ENCODE assay signal across 17 cellular contexts in genomic region chr9:20032413-20033006, GRCh38.
DNase-seq lines count a peak whose midpoint lies in the region; ATAC-seq and TF ChIP-seq lines count a peak whose summit lies in the region.
"Had no signal": no experiment of that assay in that cellular context is flagged by ENCODE, and none has a peak within 500 bp of the region (broad histone marks: within the 10 kb centered on the region; RNA-seq: fewer than 3 reads in every experiment).

No MANE protein-coding gene starts in this region.

- H3K4me3 Mint-ChIP-seq in WTC11 (no peak overlapping the region), glutamatergic neuron (ENCODE audit: unreplicated experiment) (no peak overlapping the region)
- H3K4me3 Mint-ChIP-seq: B cell; CD4-positive, alpha-beta T cell had no signal

- peaks cover 0 to 5% (median 4%) of the 10 kb centered on the region in 3 donors for H3K4me1 ChIP-seq in skeletal muscle tissue (ENCODE audit: control insufficient read depth in 3 of 3, insufficient read depth in 3 of 3, low read length in 3 of 3)

- H3K27ac ChIP-seq in skeletal muscle tissue (ENCODE audit: low read depth, low read length): peak overlapping the region; percentile 64
- H3K27ac ChIP-seq: PC-9 had no signal

- H3K9me3 ChIP-seq in skeletal muscle tissue (ENCODE audit: control insufficient read depth in 3 of 3, low read length in 3 of 3): no peaks in the 10 kb centered on the region

- H3K27me3 Mint-ChIP-seq in WTC11 (ENCODE audit: low read depth) (no peaks in the 10 kb centered on the region), glutamatergic neuron (ENCODE audit: unreplicated experiment) (peaks cover 3% of the 10 kb centered on the region)
- H3K27me3 Mint-ChIP-seq: B cell; CD4-positive, alpha-beta T cell had no signal

- no peak overlapping the region for H3K4me3 ChIP-seq in skeletal muscle tissue (ENCODE audit: low read length in 3 of 3)
- H3K4me3 ChIP-seq: GM12878, K562, PC-9 had no signal

- H3K36me3 Mint-ChIP-seq in WTC11 (no peaks in the 10 kb centered on the region), glutamatergic neuron (ENCODE audit: unreplicated experiment) (no peaks in the 10 kb centered on the region)

- H3K9ac ChIP-seq in skeletal muscle tissue (ENCODE audit: low read depth in 1 of 3, low read length in 3 of 3): no peak overlapping the region

- ATAC-seq in WTC11 (peak; percentile 69), HG02610 (IDR thresholded peaks at IDR 0.05; ENCODE audit: unreplicated experiment) (no peak), GM21529 (IDR thresholded peaks at IDR 0.05; ENCODE audit: unreplicated experiment) (no peak)
- ATAC-seq: GM12878, K562 had no signal

- CTCF ChIA-PET in WTC11 (lab: Charles Lee): no interaction called here

- TF ChIP-seq CTCF in WTC11 (IDR thresholded peaks at IDR 0.05) (no peak), glutamatergic neuron (IDR thresholded peaks at IDR 0.05; ENCODE audit: partially characterized antibody, unreplicated experiment) (no peak)

- peak; percentile 13 for DNase-seq in NCI-H1105 (lab: John Stamatoyannopoulos, UW)
- DNase-seq in WTC11 (ENCODE audit: low spot score): no peak
- DNase-seq in glutamatergic neuron: no peak
- DNase-seq in medulla oblongata (ENCODE audit: extremely low spot score): no peak
- DNase-seq: CD4-positive, alpha-beta T cell; DMS79; NCI-H146; NCI-H2081 treated with DMSO at 0.1 percent for 48 hours; NCI-H345; NCI-H526 treated with DMSO at 0.1 percent for 48 hours; PC-9 had no signal

- H3K27me3 ChIP-seq in skeletal muscle tissue (ENCODE audit: control insufficient read depth in 3 of 3, insufficient read depth in 3 of 3, low read length in 3 of 3): no peaks in the 10 kb centered on the region

- POLR2A ChIA-PET in WTC11 (lab: Charles Lee): no interaction called here

- H3K4me1 Mint-ChIP-seq in WTC11 (peaks cover 23% of the 10 kb centered on the region), glutamatergic neuron (ENCODE audit: low read depth, unreplicated experiment) (peaks cover 14% of the 10 kb centered on the region)

- H3K36me3 ChIP-seq in skeletal muscle tissue (ENCODE audit: control insufficient read depth in 3 of 3, insufficient read depth in 3 of 3, low read length in 3 of 3): no peaks in the 10 kb centered on the region

- H3K9me3 Mint-ChIP-seq in WTC11 (no peaks in the 10 kb centered on the region), glutamatergic neuron (ENCODE audit: unreplicated experiment) (peaks cover 5% of the 10 kb centered on the region)
- H3K9me3 Mint-ChIP-seq: CD4-positive, alpha-beta T cell had no signal

- H3K27ac Mint-ChIP-seq in WTC11 (peak overlapping the region; percentile 58; the same call in 1 of the 2 replicates), glutamatergic neuron (ENCODE audit: unreplicated experiment) (peak overlapping the region; percentile 5)
- H3K27ac Mint-ChIP-seq: B cell; CD4-positive, alpha-beta T cell had no signal

TF ChIP-seq in WTC11, 78 proteins besides CTCF, POLR2A, EP300 and RAD21:
- TF ChIP-seq, protein P1, sequence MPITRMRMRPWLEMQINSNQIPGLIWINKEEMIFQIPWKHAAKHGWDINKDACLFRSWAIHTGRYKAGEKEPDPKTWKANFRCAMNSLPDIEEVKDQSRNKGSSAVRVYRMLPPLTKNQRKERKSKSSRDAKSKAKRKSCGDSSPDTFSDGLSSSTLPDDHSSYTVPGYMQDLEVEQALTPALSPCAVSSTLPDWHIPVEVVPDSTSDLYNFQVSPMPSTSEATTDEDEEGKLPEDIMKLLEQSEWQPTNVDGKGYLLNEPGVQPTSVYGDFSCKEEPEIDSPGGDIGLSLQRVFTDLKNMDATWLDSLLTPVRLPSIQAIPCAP (CRISPR knock-in tag; IDR thresholded peaks at IDR 0.05): no peak
- TF ChIP-seq, protein P2, sequence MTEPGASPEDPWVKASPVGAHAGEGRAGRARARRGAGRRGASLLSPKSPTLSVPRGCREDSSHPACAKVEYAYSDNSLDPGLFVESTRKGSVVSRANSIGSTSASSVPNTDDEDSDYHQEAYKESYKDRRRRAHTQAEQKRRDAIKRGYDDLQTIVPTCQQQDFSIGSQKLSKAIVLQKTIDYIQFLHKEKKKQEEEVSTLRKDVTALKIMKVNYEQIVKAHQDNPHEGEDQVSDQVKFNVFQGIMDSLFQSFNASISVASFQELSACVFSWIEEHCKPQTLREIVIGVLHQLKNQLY (CRISPR knock-in tag; IDR thresholded peaks at IDR 0.05): no peak
- TF ChIP-seq ESRRA (CRISPR knock-in tag; IDR thresholded peaks at IDR 0.05; ENCODE audit: borderline replicate concordance): no peak
- no peak for TF ChIP-seq NFE2L1 (CRISPR knock-in tag; IDR thresholded peaks at IDR 0.05)
- no peak for TF ChIP-seq TCF7 (CRISPR knock-in tag; IDR thresholded peaks at IDR 0.05; ENCODE audit: low read depth)
- no peak for TF ChIP-seq NR2C2 (CRISPR knock-in tag; IDR thresholded peaks at IDR 0.05)
